Comparison of ENCODE assay signal across 20 cellular contexts in the genomic region with DNA sequence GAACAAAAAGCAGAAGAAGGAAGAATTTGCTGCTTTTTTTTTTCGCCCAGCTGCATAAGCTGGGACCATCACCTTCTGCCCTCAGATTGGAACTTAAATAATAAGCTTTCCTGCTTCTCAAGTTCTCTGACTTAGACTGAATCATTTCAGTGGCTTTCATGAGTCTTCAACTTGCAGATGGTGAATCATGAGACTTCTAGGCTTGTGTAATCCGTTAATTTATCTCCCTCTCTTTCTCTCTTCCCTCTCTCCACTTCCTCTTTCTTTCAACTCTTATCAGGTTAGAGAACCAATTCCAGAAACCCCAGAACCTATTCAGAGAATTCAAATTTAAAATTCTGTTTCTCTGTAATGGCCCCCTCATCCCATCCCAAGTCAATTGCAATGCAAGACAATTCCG.
DNase-seq lines count a peak whose midpoint lies in the region; ATAC-seq and TF ChIP-seq lines count a peak whose summit lies in the region.
"Had no signal": no experiment of that assay in that cellular context is flagged by ENCODE, and none has a peak within 500 bp of the region (broad histone marks: within the 10 kb centered on the region; RNA-seq: fewer than 3 reads in every experiment).

No MANE protein-coding gene starts in this region.

- POLR2A ChIA-PET in AG04450 (lab: Yijun Ruan, JAX): no interaction called here

- H3K27me3 ChIP-seq in AG04450 (ENCODE audit: control insufficient read depth, insufficient read depth, low read length): no peaks in the 10 kb centered on the region
- H3K27me3 ChIP-seq: heart right ventricle, MG63, upper lobe of left lung had no signal

- TF ChIP-seq CTCF in AG04450 (IDR thresholded peaks at IDR 0.05; ENCODE audit: low read depth, low read length) (no peak), epithelial cell of esophagus (IDR thresholded peaks at IDR 0.05; ENCODE audit: insufficient read depth, low read depth, low read length, missing control alignments) (no peak)

- no peak overlapping the region for H3K4me3 ChIP-seq in AG04450 (ENCODE audit: low read depth, low read length)
- H3K4me3 ChIP-seq in epithelial cell of esophagus (ENCODE audit: low read length): no peak overlapping the region
- H3K4me3 ChIP-seq: A549, heart right ventricle, MG63, upper lobe of left lung had no signal

- ATAC-seq in GM21529 (IDR thresholded peaks at IDR 0.05; ENCODE audit: unreplicated experiment): no peak
- ATAC-seq: A549; activated CD8-positive, alpha-beta memory T cell treated with anti-CD3 and anti-CD28 coated beads, Interleukin-2, amount 10 ng/mL, durations not matched to agents 7 days and 5 days; CD8-positive, alpha-beta T cell; heart right ventricle; naive thymus-derived CD8-positive, alpha-beta T cell; stimulated activated naive CD8-positive, alpha-beta T cell treated with anti-CD3 and anti-CD28 coated beads, Interleukin-15, Interleukin-2, amounts not matched to agents 100 U/mL and 50 U/mL, for 24 hours had no signal

- DNase-seq in AG04450 (ENCODE audit: low read depth, low spot score) (peak; percentile 15), Kasumi-1 (lab: John Stamatoyannopoulos, UW) (peak; percentile 24 to 38), SKM-1 (lab: John Stamatoyannopoulos, UW; ENCODE audit: unreplicated experiment) (peak; percentile 23), epithelial cell of esophagus (ENCODE audit: low read depth) (peak; percentile 66), LoVo (ENCODE audit: low spot score) (no peak), amygdala (lab: John Stamatoyannopoulos, UW) (no peak), DMS153 treated with DMSO at 0.1 percent for 48 hours (lab: John Stamatoyannopoulos, UW; ENCODE audit: unreplicated experiment) (no peak)
- DNase-seq: activated CD4-positive, CD25-positive, alpha-beta regulatory T cell treated with anti-CD3 and anti-CD28 coated beads, Interleukin-2, amount 50 U/mL, for 72 hours; activated CD8-positive, alpha-beta memory T cell treated with anti-CD3 and anti-CD28 coated beads, Interleukin-2, amount 10 ng/mL, durations not matched to agents 7 days and 5 days; activated effector memory CD4-positive, alpha-beta T cell treated with anti-CD3 and anti-CD28 coated beads, Interleukin-2, amount 50 U/mL, for 16 hours; aorta; CD8-positive, alpha-beta T cell; heart right ventricle; MG63; naive thymus-derived CD8-positive, alpha-beta T cell; NCI-H526; stimulated activated naive CD8-positive, alpha-beta T cell treated with anti-CD3 and anti-CD28 coated beads, Interleukin-15, Interleukin-2, amounts not matched to agents 100 U/mL and 50 U/mL, for 24 hours; upper lobe of left lung had no signal

- H3K9me3 ChIP-seq in AG04450 (ENCODE audit: control insufficient read depth, insufficient read depth, low read length): no peaks in the 10 kb centered on the region
- H3K9me3 ChIP-seq: A549, heart right ventricle, MG63, upper lobe of left lung had no signal

- H3K27ac ChIP-seq in AG04450 (ENCODE audit: low read depth, low read length): no peak overlapping the region
- H3K27ac ChIP-seq: A549, heart right ventricle, upper lobe of left lung had no signal

- CTCF ChIA-PET in AG04450 (lab: Charles Lee): no interaction called here

Comparison
In these comparisons a context has a peak if more than half of its experiments do, and no peak if none do; other contexts are left out.
1. DNase-seq: peak in AG04450 (single experiment), Kasumi-1 (2 of 2), SKM-1 (single experiment) and epithelial cell of esophagus (single experiment); none in LoVo (single experiment), amygdala (0 of 56) and DMS153 treated with DMSO at 0.1 percent for 48 hours (single experiment).